1 cellular context compared by ENCODE assay signal in genomic region chr3:186882881-186883685, GRCh38.
A peak's percentile ranks its signal among the peaks of the same experiment; 100 is the strongest.
TF ChIP-seq lines count a peak whose summit lies in the region.

No MANE protein-coding gene starts in this region.

TF ChIP-seq in K562, 482 proteins besides CTCF, POLR2A, EP300 and RAD21 (continued from another document and continues in another):
- TF ChIP-seq CEBPZ (IDR thresholded peaks at IDR 0.05; ENCODE audit: borderline replicate concordance, low read depth, low read length) (no peak), RBM39 (optimal IDR thresholded peaks at IDR 0.05; ENCODE audit: low read depth, low read length) (no peak), GTF3C2 (IDR thresholded peaks at IDR 0.05; ENCODE audit: borderline replicate concordance, extremely low read depth, insufficient read length) (no peak), TOE1 (IDR thresholded peaks at IDR 0.05; ENCODE audit: borderline replicate concordance) (no peak), TOE1 (CRISPR knock-in tag; IDR thresholded peaks at IDR 0.05; ENCODE audit: borderline replicate concordance, low read depth) (no peak), ZNF717 (CRISPR knock-in tag; IDR thresholded peaks at IDR 0.05) (no peak), RB1 (IDR thresholded peaks at IDR 0.05; ENCODE audit: low read depth) (no peak), NCOA6 (IDR thresholded peaks at IDR 0.05) (no peak), NONO (IDR thresholded peaks at IDR 0.05; ENCODE audit: low read depth in 2 of 2, low read length in 1 of 2) (no peak), FOXJ2 (tag; IDR thresholded peaks at IDR 0.05) (peak; percentile 83; the same call in 1 of the 2 replicates), GATA2 (CRISPR knock-in tag; IDR thresholded peaks at IDR 0.05) (no peak; the same call in 1 of the 2 replicates), XRCC3 (IDR thresholded peaks at IDR 0.05) (no peak), NR2C2 (CRISPR knock-in tag; IDR thresholded peaks at IDR 0.05) (no peak), NR2C2 (tag; IDR thresholded peaks at IDR 0.05) (peak; percentile 68), NELFE (IDR thresholded peaks at IDR 0.05; ENCODE audit: insufficient read depth, insufficient read length) (no peak), GTF2A2 (tag; IDR thresholded peaks at IDR 0.05) (no peak), RCOR1 (IDR thresholded peaks at IDR 0.05; ENCODE audit: borderline replicate concordance in 1 of 2, low read depth in 2 of 2, low read length in 2 of 2) (peak in 1 of 2 experiments; percentile 96; a peak in 2 of 4 replicates), SETDB1 (IDR thresholded peaks at IDR 0.05; ENCODE audit: low read length) (no peak), TGIF2 (CRISPR knock-in tag; IDR thresholded peaks at IDR 0.05) (no peak), NR1H2 (CRISPR knock-in tag; IDR thresholded peaks at IDR 0.05) (no peak), ZFPM2 (CRISPR knock-in tag; IDR thresholded peaks at IDR 0.05) (no peak), ZNF77 (CRISPR knock-in tag; IDR thresholded peaks at IDR 0.05) (no peak), HNRNPUL1 (IDR thresholded peaks at IDR 0.05; ENCODE audit: low read length) (no peak), HES1 (IDR thresholded peaks at IDR 0.05; ENCODE audit: low read depth) (no peak), PRPF4 (IDR thresholded peaks at IDR 0.05; ENCODE audit: insufficient read depth, low read depth, low read length, poor library complexity, severe bottlenecking) (no peak), SLC30A9 (CRISPR knock-in tag; IDR thresholded peaks at IDR 0.05) (no peak), SRSF3 (IDR thresholded peaks at IDR 0.05; ENCODE audit: insufficient read depth, low read length) (no peak), USF2 (CRISPR knock-in tag; IDR thresholded peaks at IDR 0.05) (no peak), STAT6 (CRISPR knock-in tag; IDR thresholded peaks at IDR 0.05) (no peak), ZNF277 (CRISPR knock-in tag; IDR thresholded peaks at IDR 0.05; ENCODE audit: borderline replicate concordance) (no peak), CCAR2 (IDR thresholded peaks at IDR 0.05; ENCODE audit: low read depth, low read length) (no peak), FIP1L1 (IDR thresholded peaks at IDR 0.05; ENCODE audit: low read depth, low read length, poor library complexity, severe bottlenecking) (no peak), MCM7 (IDR thresholded peaks at IDR 0.05) (no peak), LCOR (CRISPR knock-in tag; IDR thresholded peaks at IDR 0.05) (no peak), ZNF212 (CRISPR knock-in tag; IDR thresholded peaks at IDR 0.05) (no peak), DNMT1 (IDR thresholded peaks at IDR 0.05) (no peak), ATF2 (CRISPR knock-in tag; IDR thresholded peaks at IDR 0.05) (no peak), NR4A1 (CRISPR knock-in tag; IDR thresholded peaks at IDR 0.05) (no peak), NR4A1 (tag; IDR thresholded peaks at IDR 0.05) (no peak), CBX5 (IDR thresholded peaks at IDR 0.05; ENCODE audit: borderline replicate concordance, low read depth) (no peak), MTF1 (CRISPR knock-in tag; IDR thresholded peaks at IDR 0.05; ENCODE audit: borderline replicate concordance) (no peak), ZNF740 (CRISPR knock-in tag; IDR thresholded peaks at IDR 0.05) (no peak), ZNF740 (tag; IDR thresholded peaks at IDR 0.05) (no peak), ETV1 (tag; conservative IDR thresholded peaks at IDR 0.05; ENCODE audit: low read depth) (peak; percentile 93), BRD9 (IDR thresholded peaks at IDR 0.05; ENCODE audit: low read depth, partially characterized antibody) (no peak), PRDM10 (IDR thresholded peaks at IDR 0.05; ENCODE audit: partially characterized antibody) (peak; percentile 42), ZBTB5 (IDR thresholded peaks at IDR 0.05) (no peak), ZNF668 (CRISPR knock-in tag; IDR thresholded peaks at IDR 0.05) (peak; percentile 76; the same call in 1 of the 2 replicates)
